Comparison of ENCODE assay signal across 1 cellular context in the genomic region with DNA sequence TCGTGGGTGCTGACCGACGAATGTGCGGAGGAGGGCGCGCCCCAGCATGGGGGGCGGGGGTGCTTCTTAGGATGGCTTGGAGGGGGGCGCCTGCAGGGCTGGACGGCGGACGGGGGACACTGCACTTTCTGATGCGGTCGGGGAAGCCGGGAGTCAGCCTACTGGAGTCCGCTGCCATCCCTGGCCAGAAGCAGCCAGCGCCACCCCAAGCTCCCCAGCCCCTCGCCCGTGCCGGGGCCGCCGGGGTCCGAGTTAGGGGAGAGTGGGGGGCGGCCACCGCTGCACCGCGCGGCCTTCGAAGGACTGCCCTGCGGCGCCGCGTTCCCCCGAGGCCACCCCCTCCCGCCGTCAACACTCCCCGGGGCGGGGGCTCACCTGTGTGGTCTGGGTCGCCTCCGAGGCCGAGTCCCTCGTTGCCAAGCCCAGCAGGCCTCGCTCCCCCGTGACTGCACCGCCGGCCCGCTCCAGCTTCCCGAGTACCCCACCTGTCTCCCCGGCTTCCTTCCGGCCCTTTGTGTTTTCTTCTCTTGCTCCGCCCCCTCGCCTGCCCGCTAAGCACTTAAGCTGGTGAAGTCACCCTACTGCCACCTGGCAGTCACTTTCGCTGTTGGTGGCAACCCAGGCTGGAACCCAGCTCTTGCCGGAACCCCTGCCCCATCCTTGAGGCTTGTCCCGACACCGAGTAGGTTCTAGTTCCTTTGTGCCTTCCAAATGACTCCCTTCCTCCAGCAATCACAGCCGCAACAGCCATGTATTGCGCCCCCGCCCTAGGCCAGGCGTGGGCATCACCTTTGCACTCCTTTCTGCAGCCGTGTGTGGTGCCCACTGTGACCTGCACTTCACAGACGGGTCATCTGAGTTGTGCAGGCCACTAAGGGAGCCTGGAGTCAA.
TF ChIP-seq lines count a peak whose summit lies in the region.

A gene with protein sequence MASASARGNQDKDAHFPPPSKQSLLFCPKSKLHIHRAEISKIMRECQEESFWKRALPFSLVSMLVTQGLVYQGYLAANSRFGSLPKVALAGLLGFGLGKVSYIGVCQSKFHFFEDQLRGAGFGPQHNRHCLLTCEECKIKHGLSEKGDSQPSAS (minus strand): TSS at position 492 of the 891 bp plus-strand sequence. CDS start 2,225 bp downstream, outside the sequence.

TF ChIP-seq in GM12878, 131 proteins besides CTCF, POLR2A, EP300 and RAD21 (continued from another document and continues in another):
- TF ChIP-seq CHD1 (IDR thresholded peaks at IDR 0.05; ENCODE audit: low read depth, low read length): no peak
- TF ChIP-seq, protein P1, sequence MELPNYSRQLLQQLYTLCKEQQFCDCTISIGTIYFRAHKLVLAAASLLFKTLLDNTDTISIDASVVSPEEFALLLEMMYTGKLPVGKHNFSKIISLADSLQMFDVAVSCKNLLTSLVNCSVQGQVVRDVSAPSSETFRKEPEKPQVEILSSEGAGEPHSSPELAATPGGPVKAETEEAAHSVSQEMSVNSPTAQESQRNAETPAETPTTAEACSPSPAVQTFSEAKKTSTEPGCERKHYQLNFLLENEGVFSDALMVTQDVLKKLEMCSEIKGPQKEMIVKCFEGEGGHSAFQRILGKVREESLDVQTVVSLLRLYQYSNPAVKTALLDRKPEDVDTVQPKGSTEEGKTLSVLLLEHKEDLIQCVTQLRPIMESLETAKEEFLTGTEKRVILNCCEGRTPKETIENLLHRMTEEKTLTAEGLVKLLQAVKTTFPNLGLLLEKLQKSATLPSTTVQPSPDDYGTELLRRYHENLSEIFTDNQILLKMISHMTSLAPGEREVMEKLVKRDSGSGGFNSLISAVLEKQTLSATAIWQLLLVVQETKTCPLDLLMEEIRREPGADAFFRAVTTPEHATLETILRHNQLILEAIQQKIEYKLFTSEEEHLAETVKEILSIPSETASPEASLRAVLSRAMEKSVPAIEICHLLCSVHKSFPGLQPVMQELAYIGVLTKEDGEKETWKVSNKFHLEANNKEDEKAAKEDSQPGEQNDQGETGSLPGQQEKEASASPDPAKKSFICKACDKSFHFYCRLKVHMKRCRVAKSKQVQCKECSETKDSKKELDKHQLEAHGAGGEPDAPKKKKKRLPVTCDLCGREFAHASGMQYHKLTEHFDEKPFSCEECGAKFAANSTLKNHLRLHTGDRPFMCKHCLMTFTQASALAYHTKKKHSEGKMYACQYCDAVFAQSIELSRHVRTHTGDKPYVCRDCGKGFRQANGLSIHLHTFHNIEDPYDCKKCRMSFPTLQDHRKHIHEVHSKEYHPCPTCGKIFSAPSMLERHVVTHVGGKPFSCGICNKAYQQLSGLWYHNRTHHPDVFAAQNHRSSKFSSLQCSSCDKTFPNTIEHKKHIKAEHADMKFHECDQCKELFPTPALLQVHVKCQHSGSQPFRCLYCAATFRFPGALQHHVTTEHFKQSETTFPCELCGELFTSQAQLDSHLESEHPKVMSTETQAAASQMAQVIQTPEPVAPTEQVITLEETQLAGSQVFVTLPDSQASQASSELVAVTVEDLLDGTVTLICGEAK (IDR thresholded peaks at IDR 0.05; ENCODE audit: borderline replicate concordance): peak; percentile 65; the same call in 1 of the 2 replicates
- TF ChIP-seq, protein P2, sequence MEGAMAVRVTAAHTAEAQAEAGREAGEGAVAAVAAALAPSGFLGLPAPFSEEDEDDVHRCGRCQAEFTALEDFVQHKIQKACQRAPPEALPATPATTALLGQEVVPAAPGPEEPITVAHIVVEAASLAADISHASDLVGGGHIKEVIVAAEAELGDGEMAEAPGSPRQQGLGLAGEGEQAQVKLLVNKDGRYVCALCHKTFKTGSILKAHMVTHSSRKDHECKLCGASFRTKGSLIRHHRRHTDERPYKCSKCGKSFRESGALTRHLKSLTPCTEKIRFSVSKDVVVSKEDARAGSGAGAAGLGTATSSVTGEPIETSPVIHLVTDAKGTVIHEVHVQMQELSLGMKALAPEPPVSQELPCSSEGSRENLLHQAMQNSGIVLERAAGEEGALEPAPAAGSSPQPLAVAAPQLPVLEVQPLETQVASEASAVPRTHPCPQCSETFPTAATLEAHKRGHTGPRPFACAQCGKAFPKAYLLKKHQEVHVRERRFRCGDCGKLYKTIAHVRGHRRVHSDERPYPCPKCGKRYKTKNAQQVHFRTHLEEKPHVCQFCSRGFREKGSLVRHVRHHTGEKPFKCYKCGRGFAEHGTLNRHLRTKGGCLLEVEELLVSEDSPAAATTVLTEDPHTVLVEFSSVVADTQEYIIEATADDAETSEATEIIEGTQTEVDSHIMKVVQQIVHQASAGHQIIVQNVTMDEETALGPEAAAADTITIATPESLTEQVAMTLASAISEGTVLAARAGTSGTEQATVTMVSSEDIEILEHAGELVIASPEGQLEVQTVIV (IDR thresholded peaks at IDR 0.05; ENCODE audit: borderline replicate concordance, partially characterized antibody): no peak
- no peak for TF ChIP-seq IRF4 (IDR thresholded peaks at IDR 0.05; ENCODE audit: low read depth, low read length)
- TF ChIP-seq, protein P3, sequence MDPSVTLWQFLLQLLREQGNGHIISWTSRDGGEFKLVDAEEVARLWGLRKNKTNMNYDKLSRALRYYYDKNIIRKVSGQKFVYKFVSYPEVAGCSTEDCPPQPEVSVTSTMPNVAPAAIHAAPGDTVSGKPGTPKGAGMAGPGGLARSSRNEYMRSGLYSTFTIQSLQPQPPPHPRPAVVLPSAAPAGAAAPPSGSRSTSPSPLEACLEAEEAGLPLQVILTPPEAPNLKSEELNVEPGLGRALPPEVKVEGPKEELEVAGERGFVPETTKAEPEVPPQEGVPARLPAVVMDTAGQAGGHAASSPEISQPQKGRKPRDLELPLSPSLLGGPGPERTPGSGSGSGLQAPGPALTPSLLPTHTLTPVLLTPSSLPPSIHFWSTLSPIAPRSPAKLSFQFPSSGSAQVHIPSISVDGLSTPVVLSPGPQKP (IDR thresholded peaks at IDR 0.05; ENCODE audit: low read depth, low read length): no peak
- no peak for TF ChIP-seq SIX5 (IDR thresholded peaks at IDR 0.05; ENCODE audit: low read depth, low read length, severe bottlenecking)
- peak; percentile 66 for TF ChIP-seq ATF7 (IDR thresholded peaks at IDR 0.05; ENCODE audit: low read depth)
- TF ChIP-seq PBX3 (IDR thresholded peaks at IDR 0.05; ENCODE audit: insufficient replicate concordance, low read depth, low read length): no peak
- TF ChIP-seq ZNF622 (IDR thresholded peaks at IDR 0.05): no peak
- TF ChIP-seq, protein P4, sequence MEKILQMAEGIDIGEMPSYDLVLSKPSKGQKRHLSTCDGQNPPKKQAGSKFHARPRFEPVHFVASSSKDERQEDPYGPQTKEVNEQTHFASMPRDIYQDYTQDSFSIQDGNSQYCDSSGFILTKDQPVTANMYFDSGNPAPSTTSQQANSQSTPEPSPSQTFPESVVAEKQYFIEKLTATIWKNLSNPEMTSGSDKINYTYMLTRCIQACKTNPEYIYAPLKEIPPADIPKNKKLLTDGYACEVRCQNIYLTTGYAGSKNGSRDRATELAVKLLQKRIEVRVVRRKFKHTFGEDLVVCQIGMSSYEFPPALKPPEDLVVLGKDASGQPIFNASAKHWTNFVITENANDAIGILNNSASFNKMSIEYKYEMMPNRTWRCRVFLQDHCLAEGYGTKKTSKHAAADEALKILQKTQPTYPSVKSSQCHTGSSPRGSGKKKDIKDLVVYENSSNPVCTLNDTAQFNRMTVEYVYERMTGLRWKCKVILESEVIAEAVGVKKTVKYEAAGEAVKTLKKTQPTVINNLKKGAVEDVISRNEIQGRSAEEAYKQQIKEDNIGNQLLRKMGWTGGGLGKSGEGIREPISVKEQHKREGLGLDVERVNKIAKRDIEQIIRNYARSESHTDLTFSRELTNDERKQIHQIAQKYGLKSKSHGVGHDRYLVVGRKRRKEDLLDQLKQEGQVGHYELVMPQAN (conservative IDR thresholded peaks at IDR 0.05): peak; percentile 53; the same call in 1 of the 2 replicates
- TF ChIP-seq POLR2AphosphoS5 (IDR thresholded peaks at IDR 0.05; ENCODE audit: low read length): peak; percentile 67; the same call in 1 of the 2 replicates
- TF ChIP-seq YY1 (IDR thresholded peaks at IDR 0.05; ENCODE audit: low read depth, low read length): no peak; the same call in 1 of the 2 replicates
- no peak for TF ChIP-seq CREM (IDR thresholded peaks at IDR 0.05; ENCODE audit: low read depth)
- TF ChIP-seq WRNIP1 (IDR thresholded peaks at IDR 0.05; ENCODE audit: borderline replicate concordance, low read depth, low read length): no peak
- TF ChIP-seq EED (IDR thresholded peaks at IDR 0.05; ENCODE audit: low read depth): no peak
- TF ChIP-seq ZZZ3 (IDR thresholded peaks at IDR 0.05; ENCODE audit: control insufficient read depth, insufficient read length, low read depth): no peak
- no peak for TF ChIP-seq TCF7 (IDR thresholded peaks at IDR 0.05; ENCODE audit: borderline replicate concordance)
- no peak for TF ChIP-seq STAT3 (IDR thresholded peaks at IDR 0.05; ENCODE audit: low read depth, low read length)
- TF ChIP-seq TCF3 (IDR thresholded peaks at IDR 0.05; ENCODE audit: borderline replicate concordance, insufficient read depth, low read depth, low read length): peak; percentile 53
- TF ChIP-seq MTA2 (IDR thresholded peaks at IDR 0.05; ENCODE audit: low read depth): peak; percentile 33; the same call in 1 of the 2 replicates
- TF ChIP-seq PML (IDR thresholded peaks at IDR 0.05; ENCODE audit: low read length): no peak
- peak; percentile 36 for TF ChIP-seq NBN (IDR thresholded peaks at IDR 0.05)
- TF ChIP-seq CBX3 (IDR thresholded peaks at IDR 0.05; ENCODE audit: borderline replicate concordance, low read depth): no peak
- TF ChIP-seq SIN3A (IDR thresholded peaks at IDR 0.05; ENCODE audit: low read depth, low read length): 0 out of 2 replicates have a peak, but pooled peaks have one; percentile 45
- TF ChIP-seq RB1 (IDR thresholded peaks at IDR 0.05; ENCODE audit: borderline replicate concordance): no peak
- 0 out of 3 replicates have a peak, but pooled peaks have one; percentile 13 for TF ChIP-seq POU2F2 (IDR thresholded peaks at IDR 0.05; ENCODE audit: borderline replicate concordance, low read depth, low read length)
- TF ChIP-seq KAT2A (conservative IDR thresholded peaks at IDR 0.05; ENCODE audit: control insufficient read depth, low read depth, low read length): no peak
- TF ChIP-seq EGR1 (IDR thresholded peaks at IDR 0.05; ENCODE audit: borderline replicate concordance in 1 of 2, low read depth in 2 of 2, low read length in 2 of 2): peak in 1 of 2 experiments; percentile 56; a peak in 1 of 3 replicates
- TF ChIP-seq ZNF384 (IDR thresholded peaks at IDR 0.05; ENCODE audit: borderline replicate concordance, low read depth, low read length): no peak
- TF ChIP-seq, protein P5, sequence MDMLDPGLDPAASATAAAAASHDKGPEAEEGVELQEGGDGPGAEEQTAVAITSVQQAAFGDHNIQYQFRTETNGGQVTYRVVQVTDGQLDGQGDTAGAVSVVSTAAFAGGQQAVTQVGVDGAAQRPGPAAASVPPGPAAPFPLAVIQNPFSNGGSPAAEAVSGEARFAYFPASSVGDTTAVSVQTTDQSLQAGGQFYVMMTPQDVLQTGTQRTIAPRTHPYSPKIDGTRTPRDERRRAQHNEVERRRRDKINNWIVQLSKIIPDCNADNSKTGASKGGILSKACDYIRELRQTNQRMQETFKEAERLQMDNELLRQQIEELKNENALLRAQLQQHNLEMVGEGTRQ (IDR thresholded peaks at IDR 0.05; ENCODE audit: borderline replicate concordance, low read depth, low read length): no peak
- TF ChIP-seq, protein P6, sequence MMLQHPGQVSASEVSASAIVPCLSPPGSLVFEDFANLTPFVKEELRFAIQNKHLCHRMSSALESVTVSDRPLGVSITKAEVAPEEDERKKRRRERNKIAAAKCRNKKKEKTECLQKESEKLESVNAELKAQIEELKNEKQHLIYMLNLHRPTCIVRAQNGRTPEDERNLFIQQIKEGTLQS (IDR thresholded peaks at IDR 0.05; ENCODE audit: borderline replicate concordance, extremely low read depth, low read depth, low read length): no peak
- 0 out of 2 replicates have a peak, but pooled peaks have one; percentile 40 for TF ChIP-seq HDGF (IDR thresholded peaks at IDR 0.05)
- TF ChIP-seq BACH1 (IDR thresholded peaks at IDR 0.05; ENCODE audit: borderline replicate concordance): 0 out of 2 replicates have a peak, but pooled peaks have one; percentile 18
- TF ChIP-seq, protein P7, sequence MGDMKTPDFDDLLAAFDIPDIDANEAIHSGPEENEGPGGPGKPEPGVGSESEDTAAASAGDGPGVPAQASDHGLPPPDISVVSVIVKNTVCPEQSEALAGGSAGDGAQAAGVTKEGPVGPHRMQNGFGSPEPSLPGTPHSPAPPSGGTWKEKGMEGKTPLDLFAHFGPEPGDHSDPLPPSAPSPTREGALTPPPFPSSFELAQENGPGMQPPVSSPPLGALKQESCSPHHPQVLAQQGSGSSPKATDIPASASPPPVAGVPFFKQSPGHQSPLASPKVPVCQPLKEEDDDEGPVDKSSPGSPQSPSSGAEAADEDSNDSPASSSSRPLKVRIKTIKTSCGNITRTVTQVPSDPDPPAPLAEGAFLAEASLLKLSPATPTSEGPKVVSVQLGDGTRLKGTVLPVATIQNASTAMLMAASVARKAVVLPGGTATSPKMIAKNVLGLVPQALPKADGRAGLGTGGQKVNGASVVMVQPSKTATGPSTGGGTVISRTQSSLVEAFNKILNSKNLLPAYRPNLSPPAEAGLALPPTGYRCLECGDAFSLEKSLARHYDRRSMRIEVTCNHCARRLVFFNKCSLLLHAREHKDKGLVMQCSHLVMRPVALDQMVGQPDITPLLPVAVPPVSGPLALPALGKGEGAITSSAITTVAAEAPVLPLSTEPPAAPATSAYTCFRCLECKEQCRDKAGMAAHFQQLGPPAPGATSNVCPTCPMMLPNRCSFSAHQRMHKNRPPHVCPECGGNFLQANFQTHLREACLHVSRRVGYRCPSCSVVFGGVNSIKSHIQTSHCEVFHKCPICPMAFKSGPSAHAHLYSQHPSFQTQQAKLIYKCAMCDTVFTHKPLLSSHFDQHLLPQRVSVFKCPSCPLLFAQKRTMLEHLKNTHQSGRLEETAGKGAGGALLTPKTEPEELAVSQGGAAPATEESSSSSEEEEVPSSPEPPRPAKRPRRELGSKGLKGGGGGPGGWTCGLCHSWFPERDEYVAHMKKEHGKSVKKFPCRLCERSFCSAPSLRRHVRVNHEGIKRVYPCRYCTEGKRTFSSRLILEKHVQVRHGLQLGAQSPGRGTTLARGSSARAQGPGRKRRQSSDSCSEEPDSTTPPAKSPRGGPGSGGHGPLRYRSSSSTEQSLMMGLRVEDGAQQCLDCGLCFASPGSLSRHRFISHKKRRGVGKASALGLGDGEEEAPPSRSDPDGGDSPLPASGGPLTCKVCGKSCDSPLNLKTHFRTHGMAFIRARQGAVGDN (IDR thresholded peaks at IDR 0.05): peak; percentile 39; the same call in 1 of the 2 replicates
- TF ChIP-seq FOXK2 (IDR thresholded peaks at IDR 0.05): no peak
- TF ChIP-seq NR2C2 (IDR thresholded peaks at IDR 0.05; ENCODE audit: borderline replicate concordance, control insufficient read depth, insufficient read length, low read depth): no peak
